8 cellular contexts compared by ENCODE assay signal in genomic region chr2:3558205-3559014, GRCh38. TPM values are rescaled to one million over a fixed set of nuclear protein-coding genes. Genes with fewer than 3 reads are reported as not detected.
DNase-seq lines count a peak whose midpoint lies in the region; ATAC-seq and TF ChIP-seq lines count a peak whose summit lies in the region.

Gene RNASEH1 (minus strand): TSS chr2:3558333. CDS start chr2:3558260, 73 bp downstream.

- DNase-seq in AG20443 (ENCODE audit: low spot score) (peak; percentile 100), NCI-H510A (lab: John Stamatoyannopoulos, UW) (peak; percentile 98), cerebellum (ENCODE audit: low spot score) (peak; percentile 99), islet precursor cell (peak; percentile 100)
- peak; percentile 97 for DNase-seq in activated CD4-positive, alpha-beta T cell treated with anti-CD3 and anti-CD28 coated beads for 1 hour
- peak; percentile 98 to 99 (median 98) for DNase-seq in stimulated activated CD4-positive, alpha-beta T cell treated with anti-CD3 and anti-CD28 coated beads, Interleukin-12 subunit alpha, Interleukin-12 subunit beta, amount 100 ng/mL, for 48 hours (ENCODE audit: low read depth in 2 of 3, low spot score in 1 of 3)

- ATAC-seq in HG03432 (IDR thresholded peaks at IDR 0.05; ENCODE audit: unreplicated experiment) = peak; percentile 96

- TF ChIP-seq POLR2A in GM19099 (IDR thresholded peaks at IDR 0.05; ENCODE audit: extremely low read depth, insufficient read length, low read depth) = peak; percentile 90

RNA-seq across cellular contexts. Expression of gene RNASEH1, which starts in this region (rescaled TPM):
- 18.1 TPM for total RNA-seq in cerebellum

Comparison
In these comparisons a context has a peak if more than half of its experiments do, and no peak if none do; other contexts are left out.
1. Peak in every context shown above with its lines: DNase-seq and ATAC-seq.